1 cellular context compared by ENCODE assay signal in genomic region chr11:11332141-11332710, GRCh38.
TF ChIP-seq lines count a peak whose summit lies in the region.

No MANE protein-coding gene starts in this region.

TF ChIP-seq in GM23338, 12 proteins besides CTCF, POLR2A, EP300 and RAD21:
- TF ChIP-seq ZNF462 (CRISPR knock-in tag; IDR thresholded peaks at IDR 0.05) (no peak), EZH2 (IDR thresholded peaks at IDR 0.05; ENCODE audit: low read depth, unreplicated experiment) (no peak), REST (IDR thresholded peaks at IDR 0.05; ENCODE audit: unreplicated experiment) (no peak), CREB1 (CRISPR knock-in tag; IDR thresholded peaks at IDR 0.05; ENCODE audit: low read depth) (no peak), POLR2AphosphoS5 (IDR thresholded peaks at IDR 0.05; ENCODE audit: low read depth) (no peak), ZNF331 (CRISPR knock-in tag; IDR thresholded peaks at IDR 0.05; ENCODE audit: low read depth) (no peak), NANOG (IDR thresholded peaks at IDR 0.05; ENCODE audit: borderline replicate concordance) (no peak), EZH2phosphoT487 (IDR thresholded peaks at IDR 0.05; ENCODE audit: unreplicated experiment) (no peak), STAT1 (IDR thresholded peaks at IDR 0.05; ENCODE audit: unreplicated experiment) (no peak)
TF ChIP-seq in GM23338: peak in this region for 0.
